Comparison of ENCODE assay signal across 7 cellular contexts in genomic region chr10:124739119-124739921, GRCh38. TPM values are rescaled to one million over a fixed set of nuclear protein-coding genes. Genes with fewer than 3 reads are reported as not detected.
DNase-seq lines count a peak whose midpoint lies in the region; ATAC-seq lines count a peak whose summit lies in the region.

No MANE protein-coding gene starts in this region.

- no peak overlapping the region for H3K9ac ChIP-seq in HUES48 (ENCODE audit: low read depth, low read length)

- H3K4me3 ChIP-seq in HUES48 (ENCODE audit: low read depth, low read length), result 0 out of 2 replicates have a peak overlapping the region, but pooled peaks have one; percentile 34

- H3K27ac Mint-ChIP-seq in activated CD4-positive, alpha-beta memory T cell treated with anti-CD3 and anti-CD28 coated beads, Interleukin-2, amount 10 ng/mL, durations not matched to agents 7 days and 5 days, result peak overlapping the region; percentile 77
- H3K27ac Mint-ChIP-seq in immature natural killer cell, result peak overlapping the region; percentile 95 to 99 (median 96)
- H3K27ac Mint-ChIP-seq in stimulated activated effector memory CD8-positive, alpha-beta T cell treated with anti-CD3 and anti-CD28 coated beads, Interleukin-12 subunit alpha, Interleukin-12 subunit beta, amount 100 ng/mL, for 72 hours, result peak overlapping the region; percentile 90

- peak overlapping the region; percentile 64 for H3K27ac ChIP-seq in HUES48 (ENCODE audit: low read depth, low read length)

- H3K4me1 Mint-ChIP-seq in activated CD4-positive, alpha-beta memory T cell treated with anti-CD3 and anti-CD28 coated beads, Interleukin-2, amount 10 ng/mL, durations not matched to agents 7 days and 5 days, result peaks cover 82% of the 10 kb centered on the region
- H3K4me1 Mint-ChIP-seq in immature natural killer cell, result peaks cover 85 to 86% of the 10 kb centered on the region in 2 donors
- peaks cover 86% of the 10 kb centered on the region for H3K4me1 Mint-ChIP-seq in stimulated activated effector memory CD8-positive, alpha-beta T cell treated with anti-CD3 and anti-CD28 coated beads, Interleukin-12 subunit alpha, Interleukin-12 subunit beta, amount 100 ng/mL, for 72 hours

- CTCF ChIA-PET in activated CD4-positive, alpha-beta memory T cell treated with anti-CD3 and anti-CD28 coated beads, Interleukin-2, amount 10 ng/mL, durations not matched to agents 7 days and 5 days (lab: Charles Lee), result interaction anchor here (1.0 to 5.0 kb wide), 13 partner anchors 9 to 209 kb away, joined by 3 to 164 read pairs (median 27); no protein-coding TSS in a partner anchor

- H3K36me3 Mint-ChIP-seq in activated CD4-positive, alpha-beta memory T cell treated with anti-CD3 and anti-CD28 coated beads, Interleukin-2, amount 10 ng/mL, durations not matched to agents 7 days and 5 days (ENCODE audit: low read depth), result peaks cover 21% of the 10 kb centered on the region
- peaks cover 0 to 3% (median 0%) of the 10 kb centered on the region in 3 donors for H3K36me3 Mint-ChIP-seq in immature natural killer cell
- H3K36me3 Mint-ChIP-seq in stimulated activated effector memory CD8-positive, alpha-beta T cell treated with anti-CD3 and anti-CD28 coated beads, Interleukin-12 subunit alpha, Interleukin-12 subunit beta, amount 100 ng/mL, for 72 hours, result peaks cover 47% of the 10 kb centered on the region

- H3K9me3 ChIP-seq in HUES48 (ENCODE audit: control insufficient read depth, insufficient read depth, low read length), result no peaks in the 10 kb centered on the region

- peaks cover 18% of the 10 kb centered on the region for H3K27me3 ChIP-seq in HUES48 (ENCODE audit: control insufficient read depth, insufficient read depth, low read length)

- no peaks in the 10 kb centered on the region; the same call in 1 of the 2 replicates for H3K36me3 ChIP-seq in HUES48 (ENCODE audit: control insufficient read depth, insufficient read depth, low read length)

- ATAC-seq in stimulated activated effector memory CD8-positive, alpha-beta T cell treated with anti-CD3 and anti-CD28 coated beads, Interleukin-12 subunit alpha, Interleukin-12 subunit beta, amount 100 ng/mL, for 72 hours, result no peak
- no peak for ATAC-seq in GM19035 (IDR thresholded peaks at IDR 0.05; ENCODE audit: unreplicated experiment)
- no peak for ATAC-seq in HG03565 (IDR thresholded peaks at IDR 0.05; ENCODE audit: unreplicated experiment)

- no peak for DNase-seq in activated CD4-positive, alpha-beta memory T cell treated with anti-CD3 and anti-CD28 coated beads, Interleukin-2, amount 10 ng/mL, durations not matched to agents 7 days and 5 days
- DNase-seq in immature natural killer cell (no peak), glomerular visceral epithelial cell (ENCODE audit: extremely low spot score) (no peak)
- no peak for DNase-seq in stimulated activated effector memory CD8-positive, alpha-beta T cell treated with anti-CD3 and anti-CD28 coated beads, Interleukin-12 subunit alpha, Interleukin-12 subunit beta, amount 100 ng/mL, for 72 hours (ENCODE audit: low spot score in 2 of 2)

- peaks cover 63% of the 10 kb centered on the region for H3K4me1 ChIP-seq in HUES48 (ENCODE audit: control insufficient read depth, insufficient read depth, low read length)

- peak overlapping the region; percentile 95 for H3K4me3 Mint-ChIP-seq in activated CD4-positive, alpha-beta memory T cell treated with anti-CD3 and anti-CD28 coated beads, Interleukin-2, amount 10 ng/mL, durations not matched to agents 7 days and 5 days
- peak overlapping the region; percentile 93 to 99 (median 96) for H3K4me3 Mint-ChIP-seq in immature natural killer cell
- peak overlapping the region; percentile 89 for H3K4me3 Mint-ChIP-seq in stimulated activated effector memory CD8-positive, alpha-beta T cell treated with anti-CD3 and anti-CD28 coated beads, Interleukin-12 subunit alpha, Interleukin-12 subunit beta, amount 100 ng/mL, for 72 hours

- POLR2A ChIA-PET in activated CD4-positive, alpha-beta memory T cell treated with anti-CD3 and anti-CD28 coated beads, Interleukin-2, amount 10 ng/mL, durations not matched to agents 7 days and 5 days (lab: Charles Lee), result interaction anchor here (1.1 to 4.9 kb wide), 9 partner anchors 14 to 208 kb away, joined by 3 to 139 read pairs (median 19); no protein-coding TSS in a partner anchor

- no peaks in the 10 kb centered on the region for H3K9me3 Mint-ChIP-seq in activated CD4-positive, alpha-beta memory T cell treated with anti-CD3 and anti-CD28 coated beads, Interleukin-2, amount 10 ng/mL, durations not matched to agents 7 days and 5 days
- no peaks in the 10 kb centered on the region for H3K9me3 Mint-ChIP-seq in immature natural killer cell
- H3K9me3 Mint-ChIP-seq in stimulated activated effector memory CD8-positive, alpha-beta T cell treated with anti-CD3 and anti-CD28 coated beads, Interleukin-12 subunit alpha, Interleukin-12 subunit beta, amount 100 ng/mL, for 72 hours, result no peaks in the 10 kb centered on the region

- peaks cover 2% of the 10 kb centered on the region for H3K27me3 Mint-ChIP-seq in activated CD4-positive, alpha-beta memory T cell treated with anti-CD3 and anti-CD28 coated beads, Interleukin-2, amount 10 ng/mL, durations not matched to agents 7 days and 5 days
- peaks cover 16 to 33% (median 32%) of the 10 kb centered on the region in 3 donors for H3K27me3 Mint-ChIP-seq in immature natural killer cell (ENCODE audit: low read depth in 3 of 3)

RNA-seq across cellular contexts. Expression of gene FAM53B, which starts 4.9 kb away (rescaled TPM):
- 10 to 100 TPM; 44.9 to 46.6 TPM for total RNA-seq in activated CD4-positive, alpha-beta memory T cell treated with anti-CD3 and anti-CD28 coated beads, Interleukin-2, amount 10 ng/mL, durations not matched to agents 7 days and 5 days
- 10 to 100 TPM; 12.1 to 62.1 (median 23.8) TPM for polyA plus RNA-seq in immature natural killer cell

RNA-seq across cellular contexts. Expression of gene EEF1AKMT2, which starts 52.4 kb away (rescaled TPM):
- 10 to 100 TPM; 32.3 to 32.5 TPM for total RNA-seq in activated CD4-positive, alpha-beta memory T cell treated with anti-CD3 and anti-CD28 coated beads, Interleukin-2, amount 10 ng/mL, durations not matched to agents 7 days and 5 days
- polyA plus RNA-seq in immature natural killer cell, result 10 to 100 TPM; 15.9 to 24.0 (median 18.5) TPM
